Comparison of ENCODE assay signal across 9 cellular contexts in the genomic region with DNA sequence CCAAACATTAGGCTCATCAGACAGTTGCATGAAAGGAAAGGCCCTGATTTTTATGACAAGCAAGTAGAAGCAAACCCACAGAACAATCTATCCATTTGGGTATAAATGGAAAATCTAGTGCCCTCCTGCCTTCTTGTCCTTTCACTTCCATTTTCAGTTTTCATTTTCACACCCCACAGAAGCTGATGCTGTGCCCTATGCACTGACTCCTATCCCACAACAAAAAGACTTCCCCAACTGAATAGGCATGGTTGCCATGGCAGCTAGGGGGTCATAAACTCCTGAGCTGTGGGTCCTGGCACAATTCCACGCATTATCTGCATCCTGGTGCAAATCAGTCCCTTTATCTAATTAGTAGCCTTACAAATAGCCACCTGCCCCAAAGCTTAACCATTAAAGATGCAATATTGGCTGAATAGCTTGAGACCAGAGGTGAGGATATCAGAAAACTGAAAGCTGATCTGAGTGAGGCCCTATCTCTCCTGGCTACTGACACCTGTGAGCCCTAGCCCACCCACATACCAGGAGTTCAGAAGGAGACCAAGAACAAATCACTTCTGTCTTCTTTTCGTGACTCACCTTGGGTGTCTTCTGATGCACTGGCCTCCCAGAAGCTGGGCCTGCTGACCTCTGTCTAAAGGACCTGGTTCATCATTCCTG. TPM values are rescaled to one million over a fixed set of nuclear protein-coding genes. Genes with fewer than 3 reads are reported as not detected.
DNase-seq lines count a peak whose midpoint lies in the region; ATAC-seq, FAIRE-seq and TF ChIP-seq lines count a peak whose summit lies in the region.
"Had no signal": no experiment of that assay in that cellular context is flagged by ENCODE, and none has a peak within 500 bp of the region (broad histone marks: within the 10 kb centered on the region; RNA-seq: fewer than 3 reads in every experiment).

No MANE protein-coding gene starts in this region.

- CTCF ChIA-PET in H1 (lab: Charles Lee; ENCODE audit: partially characterized antibody) = interaction anchor here (1.4 to 2.2 kb wide), 5 partner anchors 14 to 401 kb away, joined by 3 to 8 read pairs (median 5); no protein-coding TSS in a partner anchor

- H3K27ac ChIP-seq in H1 (ENCODE audit: low read depth, low read length) (no peak overlapping the region), WERI-Rb-1 (no peak overlapping the region)

- TF ChIP-seq POLR2A in H1 (IDR thresholded peaks at IDR 0.05; ENCODE audit: control extremely low read depth in 1 of 2, low read depth in 2 of 2, low read length in 2 of 2) = no peak

- no peaks in the 10 kb centered on the region for H3K79me1 ChIP-seq in H1 (ENCODE audit: low read depth, low read length)

- H3K18ac ChIP-seq in H1 (ENCODE audit: extremely low read depth, low read length) = no peak overlapping the region

- H3K4me3 ChIP-seq in H1 (ENCODE audit: extremely low read depth in 1 of 4, insufficient read depth in 2 of 4, low read depth in 3 of 4, low read length in 4 of 4) (no peak overlapping the region), WERI-Rb-1 (ENCODE audit: low read depth, low read length) (no peak overlapping the region)

- no peak for FAIRE-seq in H1 (lab: Jason Lieb, UNC)

- H3K4me2 ChIP-seq in H1 (ENCODE audit: insufficient read depth in 1 of 2, low read depth in 2 of 2, low read length in 2 of 2) = no peak overlapping the region

- no peak for TF ChIP-seq CTCF in H1 (IDR thresholded peaks at IDR 0.05; ENCODE audit: control extremely low read depth in 1 of 3, insufficient read depth in 1 of 3, low read depth in 1 of 3, low read length in 3 of 3)
- no peak for TF ChIP-seq CTCF in WERI-Rb-1 (IDR thresholded peaks at IDR 0.05; ENCODE audit: low read depth, low read length)

- H4K5ac ChIP-seq in H1 (ENCODE audit: insufficient read length, low read depth, low read length) = no peak overlapping the region

- H3K23me2 ChIP-seq in H1 (ENCODE audit: low read depth, low read length) = no peaks in the 10 kb centered on the region

- no peak overlapping the region for H4K91ac ChIP-seq in H1 (replicated peaks; ENCODE audit: insufficient read length, low read length)

- H2BK20ac ChIP-seq in H1 (ENCODE audit: low read length) = no peak overlapping the region; the same call in 1 of the 2 replicates

- no peak overlapping the region for H3K23ac ChIP-seq in H1 (ENCODE audit: insufficient read length)

- no peaks in the 10 kb centered on the region for H3K79me2 ChIP-seq in H1 (ENCODE audit: control insufficient read depth in 1 of 2, insufficient read depth in 2 of 2, low read length in 2 of 2)

- ATAC-seq in GM18861 (IDR thresholded peaks at IDR 0.05; ENCODE audit: unreplicated experiment) (peak; percentile 56), GM21423 (IDR thresholded peaks at IDR 0.05; ENCODE audit: unreplicated experiment) (peak; percentile 58), HG03175 (IDR thresholded peaks at IDR 0.05; ENCODE audit: unreplicated experiment) (peak; percentile 77)

- no peak overlapping the region for H3K4ac ChIP-seq in H1 (replicated peaks; ENCODE audit: insufficient read length, low read depth, low read length)

- no peak overlapping the region for H2BK15ac ChIP-seq in H1 (ENCODE audit: low read length)

- H4K20me1 ChIP-seq in H1 (replicated peaks in 1 of 2; ENCODE audit: control insufficient read depth in 1 of 2, insufficient read depth in 2 of 2, low read length in 2 of 2) = no peaks in the 10 kb centered on the region

- H3K4me1 ChIP-seq in H1 (replicated peaks in 1 of 4; ENCODE audit: control insufficient read depth in 3 of 4, insufficient read depth in 4 of 4, low read length in 3 of 4) = no peaks in the 10 kb centered on the region

- no peak overlapping the region; the same call in 1 of the 2 replicates for H2BK5ac ChIP-seq in H1 (ENCODE audit: low read depth, low read length)

- WGBS in H1 (ENCODE audit: extremely low coverage in 1 of 2, insufficient coverage in 1 of 2, insufficient read length in 1 of 2, insufficient replicate concordance in 2 of 2, low coverage in 1 of 2, low lambda C conversion rate in 2 of 2, missing lambda C conversion rate in 1 of 2), 2 experiments = 94% methylated on average over 2 of the region's 2 CpGs; no CpG with 5 or more reads in 1 of the 2 experiments

- H3K36me3 ChIP-seq in H1 (ENCODE audit: control insufficient read depth in 2 of 4, insufficient read depth in 4 of 4, low read length in 3 of 4) (peaks cover 0 to 9% (median 2%) of the 10 kb centered on the region in 4 experiments; a peak in 3 of 8 replicates), WERI-Rb-1 (no peaks in the 10 kb centered on the region)

- TF ChIP-seq EP300 in H1 (IDR thresholded peaks at IDR 0.05; ENCODE audit: borderline replicate concordance in 1 of 2, low read depth in 2 of 2, low read length in 2 of 2) = no peak

- no peak overlapping the region for H2BK120ac ChIP-seq in H1 (replicated peaks; ENCODE audit: low read depth, low read length)

- no peak overlapping the region for H3K56ac ChIP-seq in H1 (replicated peaks; ENCODE audit: insufficient read length, low read depth, low read length)

- no peak overlapping the region for H2AFZ ChIP-seq in H1 (ENCODE audit: low read length)

- H2BK12ac ChIP-seq in H1 (ENCODE audit: low read depth, low read length) = peak overlapping the region; percentile 10; the same call in 1 of the 2 replicates

- H2AK5ac ChIP-seq in H1 (ENCODE audit: low read depth, low read length) = no peak overlapping the region; the same call in 1 of the 2 replicates

- no peak overlapping the region for H4K8ac ChIP-seq in H1 (ENCODE audit: extremely low read depth, insufficient read depth, low read length)

- H3K14ac ChIP-seq in H1 (ENCODE audit: insufficient read length) = no peak overlapping the region

- DNase-seq in H1 (ENCODE audit: low read depth in 1 of 2, low spot score in 2 of 2) (no peak), WERI-Rb-1 (no peak), globus pallidus (ENCODE audit: low spot score) (no peak), SK-N-DZ (ENCODE audit: low spot score) (no peak), dedifferentiated amniotic fluid mesenchymal stem cell (ENCODE audit: extremely low spot score) (no peak)

- H3K27me3 ChIP-seq in H1 (replicated peaks in 1 of 4; ENCODE audit: control insufficient read depth in 3 of 4, extremely low read depth in 1 of 4, insufficient read depth in 3 of 4, low read length in 3 of 4) = no peaks in the 10 kb centered on the region
- H3K27me3 ChIP-seq in WERI-Rb-1 (ENCODE audit: insufficient read depth, low read depth, severe bottlenecking) = no peaks in the 10 kb centered on the region

- peaks cover 7 to 17% of the 10 kb centered on the region in 2 experiments for H3K9me3 ChIP-seq in H1 (ENCODE audit: insufficient read depth in 2 of 2, low read depth in 1 of 2, low read length in 1 of 2)
- no peaks in the 10 kb centered on the region for H3K9me3 ChIP-seq in WERI-Rb-1 (ENCODE audit: severe bottlenecking)

- TF ChIP-seq RAD21 in H1 (IDR thresholded peaks at IDR 0.05 in 1 of 2, conservative IDR thresholded peaks at IDR 0.05 in 1 of 2; ENCODE audit: low read depth in 2 of 2, low read length in 2 of 2) = no peak

- no peak overlapping the region for H3K9ac ChIP-seq in H1 (replicated peaks in 1 of 4; ENCODE audit: extremely low read depth in 1 of 4, low read depth in 3 of 4, low read length in 3 of 4)

- POLR2A ChIA-PET in H1 (lab: Charles Lee; ENCODE audit: partially characterized antibody) = interaction anchor here (0.8 to 1.5 kb wide), 5 partner anchors 14 to 261 kb away, joined by 3 to 10 read pairs (median 3); no protein-coding TSS in a partner anchor

TF ChIP-seq in H1, 55 proteins besides CTCF, POLR2A, EP300 and RAD21:
- TF ChIP-seq KDM5A (IDR thresholded peaks at IDR 0.05; ENCODE audit: low read length) (no peak), TBP (IDR thresholded peaks at IDR 0.05; ENCODE audit: low read depth, low read length) (no peak), ASH2L (IDR thresholded peaks at IDR 0.05; ENCODE audit: low read length) (no peak), RFX5 (IDR thresholded peaks at IDR 0.05; ENCODE audit: borderline replicate concordance, low read depth, low read length) (no peak), EGR1 (IDR thresholded peaks at IDR 0.05; ENCODE audit: borderline replicate concordance, low read depth, low read length) (no peak)

RNA-seq across cellular contexts. Expression of a gene that starts 34.9 kb away (rescaled TPM):
- total RNA-seq in H1 (2021; fragmentation: NEBNext Ultra II Directional; extraction: Animal tissue kit (Norgen Biotek cat#: 25700)) = 16.2 and 17.7 TPM in 2 replicates
- 9.1 and 12.6 TPM in 2 replicates for polyA plus RNA-seq in H1 (2011; rRNA removed)
- polyA plus RNA-seq in H1 (2011; cell fraction: cytosol; rRNA removed) = 7.7 TPM
- polyA plus RNA-seq in H1 (2011; cell fraction: nucleus; rRNA removed) = 8.0 TPM
- 6.4 to 8.2 TPM (median 7.2 TPM) in 4 replicates for polyA plus RNA-seq in H1 (2012, experiment 1 of 2)
- polyA plus RNA-seq in H1 (2012, experiment 2 of 2) = 6.0 TPM
- polyA plus RNA-seq in H1 (2013, experiment 1 of 2) = 10.8 TPM
- polyA plus RNA-seq in H1 (2013, experiment 2 of 2) = 11.3 TPM
- polyA minus RNA-seq in H1 (2011; rRNA and poly(A)+ RNA removed) = 4.2 TPM in 2 replicates
- 7.3 TPM for polyA minus RNA-seq in H1 (2011; cell fraction: cytosol; rRNA and poly(A)+ RNA removed)
- polyA minus RNA-seq in H1 (2011; cell fraction: nucleus; rRNA and poly(A)+ RNA removed) = 6.2 TPM
- 0.07 TPM in 1 of 2 replicates, not detected in the other for polyA plus RNA-seq in SK-N-DZ (2014; cell fraction: cytosol; rRNA removed)
- not detected in 2 replicates for polyA plus RNA-seq in SK-N-DZ (2014; cell fraction: nucleus; rRNA removed)
- total RNA-seq: M059J had no signal
